Comparison of ENCODE assay signal across 34 cellular contexts in genomic region chr2:99545622-99546021, GRCh38.
"Had no signal": no experiment of that assay in that cellular context is flagged by ENCODE, and none has a peak within 500 bp of the region (broad histone marks: within the 10 kb centered on the region; RNA-seq: fewer than 3 reads in every experiment).

No MANE protein-coding gene starts in this region.

- H3K9me3 ChIP-seq: ascending aorta, breast epithelium, heart left ventricle, thoracic aorta had no signal

- H3K4me3 Mint-ChIP-seq: activated CD4-positive, alpha-beta memory T cell treated with anti-CD3 and anti-CD28 coated beads for 36 hours; activated CD4-positive, alpha-beta T cell treated with anti-CD3 and anti-CD28 coated beads, Interleukin-2, amount 10 ng/mL, durations not matched to agents 24 days and 14 days; activated naive CD4-positive, alpha-beta T cell treated with anti-CD3 and anti-CD28 coated beads, Interleukin-2, amount 10 ng/mL, durations not matched to agents 7 days and 5 days; activated naive CD8-positive, alpha-beta T cell treated with anti-CD3 and anti-CD28 coated beads, Interleukin-2, amount 10 ng/mL, durations not matched to agents 7 days and 5 days; activated T-helper 1 cell treated with anti-CD3 and anti-CD28 coated beads, Interleukin-12 subunit alpha, Interleukin-12 subunit beta, Interleukin-2, Interleukin-4 antibody, amounts not matched to agents 30 ng/mL and 10 ng/mL and 1 ng/mL, durations not matched to agents 14 hours and 24 hours and 36 hours; dendritic cell treated with granulocyte-macrophage colony-stimulating factor and Interleukin-4, amounts not matched to agents 40 ng/mL and 50 ng/mL, for 4 days; endodermal cell; immature natural killer cell; naive thymus-derived CD8-positive, alpha-beta T cell; neural crest cell; stimulated activated effector memory CD8-positive, alpha-beta T cell treated with anti-CD3 and anti-CD28 coated beads, Interleukin-12 subunit alpha, Interleukin-12 subunit beta, amount 100 ng/mL, for 72 hours; stimulated activated naive CD8-positive, alpha-beta T cell treated with anti-CD3 and anti-CD28 coated beads, Interleukin-15, Interleukin-2, amounts not matched to agents 100 ng/mL and 50 ng/mL, for 24 hours; T-helper 17 cell had no signal

- H3K27ac ChIP-seq: ascending aorta, breast epithelium, heart left ventricle, skin epidermis, thoracic aorta, WERI-Rb-1 had no signal

- H3K27ac Mint-ChIP-seq: activated CD4-positive, alpha-beta memory T cell treated with anti-CD3 and anti-CD28 coated beads for 36 hours; activated CD4-positive, alpha-beta T cell treated with anti-CD3 and anti-CD28 coated beads, Interleukin-2, amount 10 ng/mL, durations not matched to agents 24 days and 14 days; activated naive CD4-positive, alpha-beta T cell treated with anti-CD3 and anti-CD28 coated beads, Interleukin-2, amount 10 ng/mL, durations not matched to agents 7 days and 5 days; activated naive CD8-positive, alpha-beta T cell treated with anti-CD3 and anti-CD28 coated beads, Interleukin-2, amount 10 ng/mL, durations not matched to agents 7 days and 5 days; activated T-helper 1 cell treated with anti-CD3 and anti-CD28 coated beads, Interleukin-12 subunit alpha, Interleukin-12 subunit beta, Interleukin-2, Interleukin-4 antibody, amounts not matched to agents 30 ng/mL and 10 ng/mL and 1 ng/mL, durations not matched to agents 14 hours and 24 hours and 36 hours; dendritic cell treated with granulocyte-macrophage colony-stimulating factor and Interleukin-4, amounts not matched to agents 40 ng/mL and 50 ng/mL, for 4 days; endodermal cell; naive thymus-derived CD8-positive, alpha-beta T cell; stimulated activated effector memory CD8-positive, alpha-beta T cell treated with anti-CD3 and anti-CD28 coated beads, Interleukin-12 subunit alpha, Interleukin-12 subunit beta, amount 100 ng/mL, for 72 hours; stimulated activated naive CD8-positive, alpha-beta T cell treated with anti-CD3 and anti-CD28 coated beads, Interleukin-15, Interleukin-2, amounts not matched to agents 100 ng/mL and 50 ng/mL, for 24 hours; T-helper 17 cell had no signal

- H3K4me1 ChIP-seq: breast epithelium, heart left ventricle had no signal

- H3K4me3 ChIP-seq: ascending aorta, breast epithelium, heart left ventricle, skin epidermis, thoracic aorta had no signal

- H3K27me3 Mint-ChIP-seq: dendritic cell treated with granulocyte-macrophage colony-stimulating factor and Interleukin-4, amounts not matched to agents 40 ng/mL and 50 ng/mL, for 4 days had no signal

- H3K36me3 Mint-ChIP-seq: activated CD4-positive, alpha-beta memory T cell treated with anti-CD3 and anti-CD28 coated beads for 36 hours; activated naive CD4-positive, alpha-beta T cell treated with anti-CD3 and anti-CD28 coated beads, Interleukin-2, amount 10 ng/mL, durations not matched to agents 7 days and 5 days; activated naive CD8-positive, alpha-beta T cell treated with anti-CD3 and anti-CD28 coated beads, Interleukin-2, amount 10 ng/mL, durations not matched to agents 7 days and 5 days; immature natural killer cell; stimulated activated effector memory CD8-positive, alpha-beta T cell treated with anti-CD3 and anti-CD28 coated beads, Interleukin-12 subunit alpha, Interleukin-12 subunit beta, amount 100 ng/mL, for 72 hours had no signal

- H3K4me1 Mint-ChIP-seq: activated CD4-positive, alpha-beta T cell treated with anti-CD3 and anti-CD28 coated beads, Interleukin-2, amount 10 ng/mL, durations not matched to agents 24 days and 14 days; activated naive CD4-positive, alpha-beta T cell treated with anti-CD3 and anti-CD28 coated beads, Interleukin-2, amount 10 ng/mL, durations not matched to agents 7 days and 5 days; activated naive CD8-positive, alpha-beta T cell treated with anti-CD3 and anti-CD28 coated beads, Interleukin-2, amount 10 ng/mL, durations not matched to agents 7 days and 5 days; immature natural killer cell; naive thymus-derived CD8-positive, alpha-beta T cell; neural crest cell; stimulated activated effector memory CD8-positive, alpha-beta T cell treated with anti-CD3 and anti-CD28 coated beads, Interleukin-12 subunit alpha, Interleukin-12 subunit beta, amount 100 ng/mL, for 72 hours had no signal

- H3K36me3 ChIP-seq: ascending aorta, breast epithelium, WERI-Rb-1 had no signal

- FAIRE-seq: kidney, urothelium cell line had no signal

- H3K27me3 ChIP-seq: ascending aorta, breast epithelium, heart left ventricle had no signal

- H3K9me3 Mint-ChIP-seq: activated CD4-positive, alpha-beta memory T cell treated with anti-CD3 and anti-CD28 coated beads for 36 hours; activated CD4-positive, alpha-beta T cell treated with anti-CD3 and anti-CD28 coated beads, Interleukin-2, amount 10 ng/mL, durations not matched to agents 24 days and 14 days; activated naive CD4-positive, alpha-beta T cell treated with anti-CD3 and anti-CD28 coated beads, Interleukin-2, amount 10 ng/mL, durations not matched to agents 7 days and 5 days; activated naive CD8-positive, alpha-beta T cell treated with anti-CD3 and anti-CD28 coated beads, Interleukin-2, amount 10 ng/mL, durations not matched to agents 7 days and 5 days; activated T-helper 1 cell treated with anti-CD3 and anti-CD28 coated beads, Interleukin-12 subunit alpha, Interleukin-12 subunit beta, Interleukin-2, Interleukin-4 antibody, amounts not matched to agents 30 ng/mL and 10 ng/mL and 1 ng/mL, durations not matched to agents 14 hours and 24 hours and 36 hours; dendritic cell treated with granulocyte-macrophage colony-stimulating factor and Interleukin-4, amounts not matched to agents 40 ng/mL and 50 ng/mL, for 4 days; endodermal cell; immature natural killer cell; naive thymus-derived CD8-positive, alpha-beta T cell; neural crest cell; stimulated activated effector memory CD8-positive, alpha-beta T cell treated with anti-CD3 and anti-CD28 coated beads, Interleukin-12 subunit alpha, Interleukin-12 subunit beta, amount 100 ng/mL, for 72 hours; stimulated activated naive CD8-positive, alpha-beta T cell treated with anti-CD3 and anti-CD28 coated beads, Interleukin-15, Interleukin-2, amounts not matched to agents 100 ng/mL and 50 ng/mL, for 24 hours had no signal

- DNase-seq: activated CD4-positive, alpha-beta memory T cell treated with anti-CD3 and anti-CD28 coated beads for 36 hours; activated CD4-positive, alpha-beta T cell treated with anti-CD3 and anti-CD28 coated beads, Interleukin-2, amount 10 ng/mL, durations not matched to agents 24 days and 14 days; activated CD4-positive, CD25-positive, alpha-beta regulatory T cell treated with anti-CD3 and anti-CD28 coated beads, Interleukin-2, amount 50 U/mL, for 72 hours; activated CD8-positive, alpha-beta memory T cell treated with anti-CD3 and anti-CD28 coated beads, Interleukin-2, amount 50 U/mL, for 4 hours; activated gamma-delta T cell; activated naive CD4-positive, alpha-beta T cell treated with anti-CD3 and anti-CD28 coated beads, Interleukin-2, amount 10 ng/mL, durations not matched to agents 7 days and 5 days; activated naive CD8-positive, alpha-beta T cell treated with anti-CD3 and anti-CD28 coated beads, Interleukin-2, amount 10 ng/mL, durations not matched to agents 7 days and 5 days; activated T-cell treated with anti-CD3 and anti-CD28 coated beads, Interleukin-2, amount 50 U/mL, for 1 hour; central memory CD4-positive, alpha-beta T cell; endodermal cell; heart left ventricle; hypothalamus; immature natural killer cell; kidney; left colon; midbrain; naive thymus-derived CD8-positive, alpha-beta T cell; occipital lobe; posterior cingulate gyrus; stimulated activated CD4-positive, alpha-beta T cell treated with anti-CD3 and anti-CD28 coated beads, Interleukin-12 subunit alpha, Interleukin-12 subunit beta, amount 100 ng/mL, for 4 hours; stimulated activated CD4-positive, alpha-beta T cell treated with anti-CD3 and anti-CD28 coated beads, Interleukin-4, amount 100 ng/mL, for 24 hours; T-helper 17 cell; T1000; WERI-Rb-1 had no signal
